Comparison of ENCODE assay signal across 8 cellular contexts in genomic region chr7:139776486-139777303, GRCh38. TPM values are rescaled to one million over a fixed set of nuclear protein-coding genes. Genes with fewer than 3 reads are reported as not detected.
DNase-seq lines count a peak whose midpoint lies in the region; ATAC-seq, FAIRE-seq and TF ChIP-seq lines count a peak whose summit lies in the region.

No MANE protein-coding gene starts in this region.

- no peak; the same call in 1 of the 2 replicates for TF ChIP-seq POLR2A in GM12891 (IDR thresholded peaks at IDR 0.05; ENCODE audit: low read depth, low read length)

- H3K27me3 ChIP-seq in AG04450 (ENCODE audit: control insufficient read depth, insufficient read depth, low read length) = no peaks in the 10 kb centered on the region

- peak overlapping the region; percentile 96 for H3K27ac ChIP-seq in AG04450 (ENCODE audit: low read depth, low read length)

- DNase-seq in AG04450 (ENCODE audit: low read depth, low spot score) = no peak
- DNase-seq in GM12891 (ENCODE audit: insufficient read length, low spot score) = no peak
- DNase-seq in NCI-H69 (lab: John Stamatoyannopoulos, UW) = peak; percentile 79
- DNase-seq in activated naive CD4-positive, alpha-beta T cell treated with anti-CD3 and anti-CD28 coated beads, Interleukin-2, amount 50 U/mL, for 16 hours = peak; percentile 34
- peak; percentile 38 for DNase-seq in germinal center (ENCODE audit: low spot score)
- peak; percentile 45 for DNase-seq in non-pigmented ciliary epithelial cell (ENCODE audit: low read depth)

- CTCF ChIA-PET in AG04450 (lab: Charles Lee) = interaction anchor here (0.5 kb wide), 1 partner anchor 306 kb away, joined by 4 read pairs; no protein-coding TSS in a partner anchor

- peak overlapping the region; percentile 88 for H3K4me3 ChIP-seq in AG04450 (ENCODE audit: low read depth, low read length)

- H3K9me3 ChIP-seq in AG04450 (ENCODE audit: control insufficient read depth, insufficient read depth, low read length) = no peaks in the 10 kb centered on the region; the same call in 1 of the 2 replicates

- ATAC-seq in HG03108 (IDR thresholded peaks at IDR 0.05; ENCODE audit: unreplicated experiment) (no peak), HG03039 (IDR thresholded peaks at IDR 0.05; ENCODE audit: unreplicated experiment) (no peak)

- POLR2A ChIA-PET in AG04450 (lab: Yijun Ruan, JAX) = interaction anchor here (0.6 kb wide), 2 partner anchors 52 to 182 kb away, joined by 3 to 4 read pairs; no protein-coding TSS in a partner anchor

- no peak for TF ChIP-seq CTCF in AG04450 (IDR thresholded peaks at IDR 0.05; ENCODE audit: low read depth, low read length)

- peak; percentile 55 for FAIRE-seq in GM12891 (lab: Jason Lieb, UNC)

TF ChIP-seq in GM12891, 5 proteins besides CTCF, POLR2A, EP300 and RAD21:
- TF ChIP-seq POU2F2 (IDR thresholded peaks at IDR 0.05; ENCODE audit: low read depth, low read length) = no peak
- TF ChIP-seq SPI1 (IDR thresholded peaks at IDR 0.05; ENCODE audit: low read depth, low read length) = no peak
- no peak for TF ChIP-seq POLR2AphosphoS5 (IDR thresholded peaks at IDR 0.05; ENCODE audit: low read depth, low read length)
- TF ChIP-seq TAF1 (IDR thresholded peaks at IDR 0.05; ENCODE audit: low read depth, low read length) = no peak
- TF ChIP-seq PAX5 (IDR thresholded peaks at IDR 0.05; ENCODE audit: insufficient read depth, low read length, severe bottlenecking) = no peak

RNA-seq across cellular contexts. Expression of gene HIPK2, which starts 1.1 kb away (rescaled TPM):
- polyA plus RNA-seq in AG04450 (2011; rRNA removed) = 61.4 and 74.6 TPM in 2 replicates
- polyA minus RNA-seq in AG04450 (2011; rRNA and poly(A)+ RNA removed) = 130 and 163 TPM in 2 replicates
- polyA plus RNA-seq in GM12891 (2012; ENCODE audit: low read depth, missing spikeins) = 14.2 TPM

RNA-seq across cellular contexts. Expression of gene TBXAS1, which starts 52.4 kb away (rescaled TPM):
- 51.3 and 53.2 TPM in 2 replicates for polyA plus RNA-seq in AG04450 (2011; rRNA removed)
- polyA minus RNA-seq in AG04450 (2011; rRNA and poly(A)+ RNA removed) = 27.7 and 28.2 TPM in 2 replicates
- polyA plus RNA-seq in GM12891 (2012; ENCODE audit: low read depth, missing spikeins) = 16.5 TPM

Comparison
In these comparisons a context has a peak if more than half of its experiments do, and no peak if none do; other contexts are left out.
1. DNase-seq: peak in NCI-H69 (single experiment), activated naive CD4-positive, alpha-beta T cell treated with anti-CD3 and anti-CD28 coated beads, Interleukin-2, amount 50 U/mL, for 16 hours (single experiment), germinal center (single experiment) and non-pigmented ciliary epithelial cell (single experiment); none in AG04450 (single experiment) and GM12891 (single experiment).